8 cellular contexts compared by ENCODE assay signal in genomic region chr2:25419678-25420242, GRCh38.
DNase-seq lines count a peak whose midpoint lies in the region; ATAC-seq and TF ChIP-seq lines count a peak whose summit lies in the region.
"Had no signal": no experiment of that assay in that cellular context is flagged by ENCODE, and none has a peak within 500 bp of the region (broad histone marks: within the 10 kb centered on the region; RNA-seq: fewer than 3 reads in every experiment).

No MANE protein-coding gene starts in this region.

- no peak for TF ChIP-seq POLR2A in spleen (IDR thresholded peaks at IDR 0.05)

- intact Hi-C loops in spleen (cut with DNase I; ENCODE audit: low total_unique reads) = no loop called here
- intact Hi-C loops in sciatic nerve (cut with DNase I) = loop anchor here (10.0 kb wide), 1 partner anchor 545 kb away; no protein-coding TSS in a partner anchor

- WGBS in spleen, 5 donors = 59 to 78% (median 72%) methylated on average over 10 of the region's 10 CpGs
- WGBS in GM23248 (ENCODE audit: low coverage in 1 of 2, low lambda C conversion rate in 2 of 2, missing lambda C conversion rate in 2 of 2), 2 experiments = 93 to 95% methylated on average over 10 of the region's 10 CpGs

- no peaks in the 10 kb centered on the region for H3F3A ChIP-seq in GM23248 (ENCODE audit: insufficient read depth)

- H3K9me3 ChIP-seq in spleen (peaks cover 0 to 4% (median 0%) of the 10 kb centered on the region in 8 donors), GM23248 (ENCODE audit: low read depth) (no peaks in the 10 kb centered on the region)

- H2AFZ ChIP-seq in GM23248 = no peak overlapping the region

- no peak for DNase-seq in spleen
- DNase-seq in sciatic nerve (ENCODE audit: low spot score) = no peak
- no peak for DNase-seq in activated naive CD4-positive, alpha-beta T cell treated with Interleukin-2 at 50 U/mL for 16 hours
- no peak for DNase-seq in GM23248
- DNase-seq: NCI-H526 treated with DMSO at 0.1 percent for 48 hours had no signal

- no peak for TF ChIP-seq CTCF in spleen (IDR thresholded peaks at IDR 0.05 in 8 of 11, conservative IDR thresholded peaks at IDR 0.05 in 3 of 11)

- no peaks in the 10 kb centered on the region for H4K20me1 ChIP-seq in GM23248 (ENCODE audit: insufficient read depth)

- H3K9me2 ChIP-seq in GM23248 (ENCODE audit: insufficient read depth) = no peaks in the 10 kb centered on the region

- H3K27ac ChIP-seq in spleen (peak overlapping the region in 7 of 8 donors; percentile 17 to 86 (median 66)), GM23248 (no peak overlapping the region)

- in situ Hi-C loops in GM23248 (cut with MboI) = no loop called here

- ATAC-seq in GM18870 (IDR thresholded peaks at IDR 0.05; ENCODE audit: unreplicated experiment) (peak; percentile 55), GM21737 (IDR thresholded peaks at IDR 0.05; ENCODE audit: unreplicated experiment) (peak; percentile 69), HG03520 (IDR thresholded peaks at IDR 0.05; ENCODE audit: unreplicated experiment) (peak; percentile 64), sciatic nerve (no peak)

- no peak overlapping the region for H3K9ac ChIP-seq in GM23248

- H3K36me3 ChIP-seq in spleen (peaks cover 0 to 9% (median 0%) of the 10 kb centered on the region in 6 donors), GM23248 (ENCODE audit: low read depth) (no peaks in the 10 kb centered on the region)

- H3K4me1 ChIP-seq in spleen (peaks cover 0 to 62% (median 39%) of the 10 kb centered on the region in 6 donors), GM23248 (ENCODE audit: insufficient read depth) (no peaks in the 10 kb centered on the region)

- no peaks in the 10 kb centered on the region for H3K27me3 ChIP-seq in spleen (replicated peaks in 1 of 7)
- H3K27me3 ChIP-seq in GM23248 (replicated peaks; ENCODE audit: insufficient read depth) = no peaks in the 10 kb centered on the region

- no peak overlapping the region for H3K4me2 ChIP-seq in GM23248 (ENCODE audit: unreplicated experiment)

- H3K4me3 ChIP-seq in spleen (no peak overlapping the region), GM23248 (no peak overlapping the region)

- H3K79me2 ChIP-seq in GM23248 (ENCODE audit: insufficient read depth) = no peaks in the 10 kb centered on the region
